ENCODE assay signal across 1 cellular context in genomic region chr15:40826123-40827075, GRCh38.
TF ChIP-seq lines count a peak whose summit lies in the region.

No MANE protein-coding gene starts in this region.

TF ChIP-seq in K562, 482 proteins besides CTCF, POLR2A, EP300 and RAD21 (continued from another document and continues in another):
- TF ChIP-seq, protein P1, sequence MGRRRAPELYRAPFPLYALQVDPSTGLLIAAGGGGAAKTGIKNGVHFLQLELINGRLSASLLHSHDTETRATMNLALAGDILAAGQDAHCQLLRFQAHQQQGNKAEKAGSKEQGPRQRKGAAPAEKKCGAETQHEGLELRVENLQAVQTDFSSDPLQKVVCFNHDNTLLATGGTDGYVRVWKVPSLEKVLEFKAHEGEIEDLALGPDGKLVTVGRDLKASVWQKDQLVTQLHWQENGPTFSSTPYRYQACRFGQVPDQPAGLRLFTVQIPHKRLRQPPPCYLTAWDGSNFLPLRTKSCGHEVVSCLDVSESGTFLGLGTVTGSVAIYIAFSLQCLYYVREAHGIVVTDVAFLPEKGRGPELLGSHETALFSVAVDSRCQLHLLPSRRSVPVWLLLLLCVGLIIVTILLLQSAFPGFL (CRISPR knock-in tag; IDR thresholded peaks at IDR 0.05) = 0 out of 2 replicates have a peak, but pooled peaks have one; percentile 47
- no peak for TF ChIP-seq SMAD2 (IDR thresholded peaks at IDR 0.05; ENCODE audit: low read depth, low read length)
- TF ChIP-seq MCM7 (IDR thresholded peaks at IDR 0.05) = no peak
- TF ChIP-seq WHSC1 (IDR thresholded peaks at IDR 0.05; ENCODE audit: low read length) = no peak
- peak; percentile 86 for TF ChIP-seq FOXJ2 (tag; IDR thresholded peaks at IDR 0.05)
- no peak for TF ChIP-seq ZNF76 (CRISPR knock-in tag; IDR thresholded peaks at IDR 0.05; ENCODE audit: borderline replicate concordance)
- peak; percentile 99 for TF ChIP-seq TAL1 (IDR thresholded peaks at IDR 0.05)
- TF ChIP-seq, protein P2, sequence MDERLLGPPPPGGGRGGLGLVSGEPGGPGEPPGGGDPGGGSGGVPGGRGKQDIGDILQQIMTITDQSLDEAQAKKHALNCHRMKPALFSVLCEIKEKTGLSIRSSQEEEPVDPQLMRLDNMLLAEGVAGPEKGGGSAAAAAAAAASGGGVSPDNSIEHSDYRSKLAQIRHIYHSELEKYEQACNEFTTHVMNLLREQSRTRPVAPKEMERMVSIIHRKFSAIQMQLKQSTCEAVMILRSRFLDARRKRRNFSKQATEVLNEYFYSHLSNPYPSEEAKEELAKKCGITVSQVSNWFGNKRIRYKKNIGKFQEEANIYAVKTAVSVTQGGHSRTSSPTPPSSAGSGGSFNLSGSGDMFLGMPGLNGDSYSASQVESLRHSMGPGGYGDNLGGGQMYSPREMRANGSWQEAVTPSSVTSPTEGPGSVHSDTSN (CRISPR knock-in tag; IDR thresholded peaks at IDR 0.05; ENCODE audit: low read depth) = no peak
- TF ChIP-seq, protein P2 (tag; conservative IDR thresholded peaks at IDR 0.05; ENCODE audit: low read depth) = 0 out of 2 replicates have a peak, but pooled peaks have one; percentile 44
- TF ChIP-seq ZFX (CRISPR knock-in tag; IDR thresholded peaks at IDR 0.05) = peak; percentile 18; the same call in 1 of the 2 replicates
- peak; percentile 52; the same call in 1 of the 2 replicates for TF ChIP-seq MYNN (IDR thresholded peaks at IDR 0.05)
- no peak for TF ChIP-seq MYNN (CRISPR knock-in tag; IDR thresholded peaks at IDR 0.05)
- 0 out of 2 replicates have a peak, but pooled peaks have one; percentile 39 for TF ChIP-seq MAFG (tag; conservative IDR thresholded peaks at IDR 0.05)
- no peak for TF ChIP-seq ZNF717 (CRISPR knock-in tag; IDR thresholded peaks at IDR 0.05)
- TF ChIP-seq TFAP4 (CRISPR knock-in tag; IDR thresholded peaks at IDR 0.05; ENCODE audit: borderline replicate concordance) = 0 out of 2 replicates have a peak, but pooled peaks have one; percentile 1
- TF ChIP-seq RBM39 (optimal IDR thresholded peaks at IDR 0.05; ENCODE audit: low read depth, low read length) = no peak
- TF ChIP-seq, protein P3, sequence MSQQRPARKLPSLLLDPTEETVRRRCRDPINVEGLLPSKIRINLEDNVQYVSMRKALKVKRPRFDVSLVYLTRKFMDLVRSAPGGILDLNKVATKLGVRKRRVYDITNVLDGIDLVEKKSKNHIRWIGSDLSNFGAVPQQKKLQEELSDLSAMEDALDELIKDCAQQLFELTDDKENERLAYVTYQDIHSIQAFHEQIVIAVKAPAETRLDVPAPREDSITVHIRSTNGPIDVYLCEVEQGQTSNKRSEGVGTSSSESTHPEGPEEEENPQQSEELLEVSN (IDR thresholded peaks at IDR 0.05; ENCODE audit: borderline replicate concordance in 1 of 2, extremely low read depth in 1 of 2, insufficient read depth in 1 of 2, insufficient read length in 1 of 2, low read depth in 1 of 2, low read length in 1 of 2, poor library complexity in 1 of 2, severe bottlenecking in 1 of 2) = no peak
- TF ChIP-seq ILF3 (IDR thresholded peaks at IDR 0.05; ENCODE audit: borderline replicate concordance) = 0 out of 2 replicates have a peak, but pooled peaks have one; percentile 51
- TF ChIP-seq, protein P4, sequence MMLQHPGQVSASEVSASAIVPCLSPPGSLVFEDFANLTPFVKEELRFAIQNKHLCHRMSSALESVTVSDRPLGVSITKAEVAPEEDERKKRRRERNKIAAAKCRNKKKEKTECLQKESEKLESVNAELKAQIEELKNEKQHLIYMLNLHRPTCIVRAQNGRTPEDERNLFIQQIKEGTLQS (IDR thresholded peaks at IDR 0.05) = peak; percentile 38; the same call in 1 of the 2 replicates
- TF ChIP-seq, protein P4 (CRISPR knock-in tag; conservative IDR thresholded peaks at IDR 0.05) = no peak; the same call in 1 of the 2 replicates
- TF ChIP-seq FOXK2 (conservative IDR thresholded peaks at IDR 0.05 in 1 of 2, IDR thresholded peaks at IDR 0.05 in 1 of 2; ENCODE audit: low read depth in 2 of 2) = peak; percentile 95 to 96
- TF ChIP-seq FOXA3 (CRISPR knock-in tag; conservative IDR thresholded peaks at IDR 0.05 in 1 of 2, IDR thresholded peaks at IDR 0.05 in 1 of 2) = peak; percentile 99 to 100
- 0 out of 2 replicates have a peak, but pooled peaks have one; percentile 19 for TF ChIP-seq EP400 (IDR thresholded peaks at IDR 0.05)
- TF ChIP-seq MEF2D (tag; conservative IDR thresholded peaks at IDR 0.05; ENCODE audit: low read depth) = peak; percentile 76
- TF ChIP-seq, protein P5, sequence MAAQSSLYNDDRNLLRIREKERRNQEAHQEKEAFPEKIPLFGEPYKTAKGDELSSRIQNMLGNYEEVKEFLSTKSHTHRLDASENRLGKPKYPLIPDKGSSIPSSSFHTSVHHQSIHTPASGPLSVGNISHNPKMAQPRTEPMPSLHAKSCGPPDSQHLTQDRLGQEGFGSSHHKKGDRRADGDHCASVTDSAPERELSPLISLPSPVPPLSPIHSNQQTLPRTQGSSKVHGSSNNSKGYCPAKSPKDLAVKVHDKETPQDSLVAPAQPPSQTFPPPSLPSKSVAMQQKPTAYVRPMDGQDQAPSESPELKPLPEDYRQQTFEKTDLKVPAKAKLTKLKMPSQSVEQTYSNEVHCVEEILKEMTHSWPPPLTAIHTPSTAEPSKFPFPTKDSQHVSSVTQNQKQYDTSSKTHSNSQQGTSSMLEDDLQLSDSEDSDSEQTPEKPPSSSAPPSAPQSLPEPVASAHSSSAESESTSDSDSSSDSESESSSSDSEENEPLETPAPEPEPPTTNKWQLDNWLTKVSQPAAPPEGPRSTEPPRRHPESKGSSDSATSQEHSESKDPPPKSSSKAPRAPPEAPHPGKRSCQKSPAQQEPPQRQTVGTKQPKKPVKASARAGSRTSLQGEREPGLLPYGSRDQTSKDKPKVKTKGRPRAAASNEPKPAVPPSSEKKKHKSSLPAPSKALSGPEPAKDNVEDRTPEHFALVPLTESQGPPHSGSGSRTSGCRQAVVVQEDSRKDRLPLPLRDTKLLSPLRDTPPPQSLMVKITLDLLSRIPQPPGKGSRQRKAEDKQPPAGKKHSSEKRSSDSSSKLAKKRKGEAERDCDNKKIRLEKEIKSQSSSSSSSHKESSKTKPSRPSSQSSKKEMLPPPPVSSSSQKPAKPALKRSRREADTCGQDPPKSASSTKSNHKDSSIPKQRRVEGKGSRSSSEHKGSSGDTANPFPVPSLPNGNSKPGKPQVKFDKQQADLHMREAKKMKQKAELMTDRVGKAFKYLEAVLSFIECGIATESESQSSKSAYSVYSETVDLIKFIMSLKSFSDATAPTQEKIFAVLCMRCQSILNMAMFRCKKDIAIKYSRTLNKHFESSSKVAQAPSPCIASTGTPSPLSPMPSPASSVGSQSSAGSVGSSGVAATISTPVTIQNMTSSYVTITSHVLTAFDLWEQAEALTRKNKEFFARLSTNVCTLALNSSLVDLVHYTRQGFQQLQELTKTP (IDR thresholded peaks at IDR 0.05; ENCODE audit: low read depth in 1 of 2, partially characterized antibody in 2 of 2) = peak in 1 of 2 experiments; percentile 86
- TF ChIP-seq BCOR (IDR thresholded peaks at IDR 0.05) = peak; percentile 83
- TF ChIP-seq HDAC2 (IDR thresholded peaks at IDR 0.05) = peak; percentile 92
- TF ChIP-seq, protein P6, sequence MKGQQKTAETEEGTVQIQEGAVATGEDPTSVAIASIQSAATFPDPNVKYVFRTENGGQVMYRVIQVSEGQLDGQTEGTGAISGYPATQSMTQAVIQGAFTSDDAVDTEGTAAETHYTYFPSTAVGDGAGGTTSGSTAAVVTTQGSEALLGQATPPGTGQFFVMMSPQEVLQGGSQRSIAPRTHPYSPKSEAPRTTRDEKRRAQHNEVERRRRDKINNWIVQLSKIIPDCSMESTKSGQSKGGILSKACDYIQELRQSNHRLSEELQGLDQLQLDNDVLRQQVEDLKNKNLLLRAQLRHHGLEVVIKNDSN (CRISPR knock-in tag; IDR thresholded peaks at IDR 0.05) = peak; percentile 14; the same call in 1 of the 2 replicates
- TF ChIP-seq SMAD4 (CRISPR knock-in tag; conservative IDR thresholded peaks at IDR 0.05) = peak; percentile 87
- no peak for TF ChIP-seq SMC3 (conservative IDR thresholded peaks at IDR 0.05; ENCODE audit: insufficient read depth, low read depth, low read length)
- TF ChIP-seq POLR2H (tag; IDR thresholded peaks at IDR 0.05; ENCODE audit: low read depth) = no peak
- TF ChIP-seq ZBTB11 (CRISPR knock-in tag; IDR thresholded peaks at IDR 0.05) = 0 out of 6 replicates have a peak, but pooled peaks of 1 of the 3 experiments have one; percentile 44
- TF ChIP-seq TOE1 (IDR thresholded peaks at IDR 0.05; ENCODE audit: borderline replicate concordance) = peak; percentile 79; the same call in 1 of the 2 replicates
- TF ChIP-seq TOE1 (CRISPR knock-in tag; IDR thresholded peaks at IDR 0.05; ENCODE audit: borderline replicate concordance, low read depth) = no peak
- TF ChIP-seq FOXP1 (CRISPR knock-in tag; IDR thresholded peaks at IDR 0.05) = peak; percentile 90
- no peak for TF ChIP-seq TGIF2 (CRISPR knock-in tag; IDR thresholded peaks at IDR 0.05)
- no peak for TF ChIP-seq ZNF780A (CRISPR knock-in tag; IDR thresholded peaks at IDR 0.05)
- TF ChIP-seq FOXM1 (IDR thresholded peaks at IDR 0.05; ENCODE audit: low read depth) = peak; percentile 96
- no peak for TF ChIP-seq FOXM1 (CRISPR knock-in tag; IDR thresholded peaks at IDR 0.05; ENCODE audit: low read depth)
- no peak for TF ChIP-seq ELF2 (CRISPR knock-in tag; IDR thresholded peaks at IDR 0.05)
- TF ChIP-seq DPF2 (IDR thresholded peaks at IDR 0.05) = peak; percentile 96
- peak; percentile 72 for TF ChIP-seq SMAD1 (IDR thresholded peaks at IDR 0.05; ENCODE audit: low read depth, low read length, partially characterized antibody)
- TF ChIP-seq ADNP (tag; IDR thresholded peaks at IDR 0.05) = peak; percentile 69; the same call in 1 of the 2 replicates
- TF ChIP-seq, protein P7, sequence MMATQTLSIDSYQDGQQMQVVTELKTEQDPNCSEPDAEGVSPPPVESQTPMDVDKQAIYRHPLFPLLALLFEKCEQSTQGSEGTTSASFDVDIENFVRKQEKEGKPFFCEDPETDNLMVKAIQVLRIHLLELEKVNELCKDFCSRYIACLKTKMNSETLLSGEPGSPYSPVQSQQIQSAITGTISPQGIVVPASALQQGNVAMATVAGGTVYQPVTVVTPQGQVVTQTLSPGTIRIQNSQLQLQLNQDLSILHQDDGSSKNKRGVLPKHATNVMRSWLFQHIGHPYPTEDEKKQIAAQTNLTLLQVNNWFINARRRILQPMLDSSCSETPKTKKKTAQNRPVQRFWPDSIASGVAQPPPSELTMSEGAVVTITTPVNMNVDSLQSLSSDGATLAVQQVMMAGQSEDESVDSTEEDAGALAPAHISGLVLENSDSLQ (IDR thresholded peaks at IDR 0.05) = peak; percentile 56; the same call in 1 of the 2 replicates
- no peak for TF ChIP-seq TCFL5 (CRISPR knock-in tag; conservative IDR thresholded peaks at IDR 0.05)
- peak; percentile 38; the same call in 1 of the 2 replicates for TF ChIP-seq CXXC5 (CRISPR knock-in tag; IDR thresholded peaks at IDR 0.05)
- TF ChIP-seq SMARCE1 (IDR thresholded peaks at IDR 0.05) = peak; percentile 98
- TF ChIP-seq MTA3 (IDR thresholded peaks at IDR 0.05; ENCODE audit: borderline replicate concordance) = peak; percentile 81; the same call in 1 of the 2 replicates
- TF ChIP-seq EHMT2 (IDR thresholded peaks at IDR 0.05) = no peak
- TF ChIP-seq HMG20A (CRISPR knock-in tag; conservative IDR thresholded peaks at IDR 0.05) = no peak
- no peak for TF ChIP-seq EZH2 (IDR thresholded peaks at IDR 0.05; ENCODE audit: borderline replicate concordance, low read depth, low read length)
- TF ChIP-seq FOXA1 (IDR thresholded peaks at IDR 0.05; ENCODE audit: borderline replicate concordance) = peak; percentile 90
- TF ChIP-seq CBFA2T2 (conservative IDR thresholded peaks at IDR 0.05) = peak; percentile 96
- TF ChIP-seq POLR2AphosphoS5 (IDR thresholded peaks at IDR 0.05; ENCODE audit: control insufficient read depth, insufficient read depth, low read depth, low read length) = peak; percentile 87
- TF ChIP-seq RB1 (IDR thresholded peaks at IDR 0.05; ENCODE audit: low read depth) = peak; percentile 45; the same call in 1 of the 2 replicates
- TF ChIP-seq KHSRP (IDR thresholded peaks at IDR 0.05) = peak; percentile 76; the same call in 1 of the 2 replicates
